ENCODE assay signal across 9 cellular contexts in the genomic region with DNA sequence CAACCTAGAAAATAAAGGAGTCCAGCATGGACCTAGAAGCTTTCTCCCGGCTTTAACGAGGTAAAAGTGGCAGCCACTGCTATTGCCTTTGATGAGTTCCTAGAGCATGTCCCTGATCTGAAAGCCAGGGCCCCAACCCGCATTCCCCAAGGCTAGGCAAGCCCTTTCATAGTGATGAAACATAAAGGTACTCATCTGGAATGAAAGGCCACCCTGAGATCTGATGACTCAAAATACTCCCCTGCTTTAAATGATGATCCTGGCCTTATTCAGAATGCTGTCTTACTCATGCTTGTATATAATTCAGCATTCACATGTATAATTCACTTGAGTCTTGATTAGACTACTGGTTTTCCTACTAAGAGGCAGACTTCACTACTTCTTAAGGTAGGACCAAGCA. TPM values are rescaled to one million over a fixed set of nuclear protein-coding genes. Genes with fewer than 3 reads are reported as not detected.
DNase-seq lines count a peak whose midpoint lies in the region; ATAC-seq, FAIRE-seq and TF ChIP-seq lines count a peak whose summit lies in the region.
"Had no signal": no experiment of that assay in that cellular context is flagged by ENCODE, and none has a peak within 500 bp of the region (broad histone marks: within the 10 kb centered on the region; RNA-seq: fewer than 3 reads in every experiment).

No MANE protein-coding gene starts in this region.

- H3K27ac ChIP-seq in osteoblast (ENCODE audit: low read depth, low read length) = peak overlapping the region; percentile 100

- H3K4me1 ChIP-seq in osteoblast (ENCODE audit: insufficient read depth, low read length) = peaks cover 66% of the 10 kb centered on the region

- peaks cover 22% of the 10 kb centered on the region for H3K79me2 ChIP-seq in osteoblast (ENCODE audit: insufficient read depth, low read length)

- no peaks in the 10 kb centered on the region for H3K9me3 ChIP-seq in osteoblast (ENCODE audit: low read depth, low read length)

- DNase-seq in AG08395 (ENCODE audit: low spot score) (peak; percentile 55), HTR-8/SVneo (ENCODE audit: insufficient read length, low spot score) (peak; percentile 82), astrocyte of the cerebellum (ENCODE audit: low read depth) (peak; percentile 54), osteoblast (ENCODE audit: insufficient read length, low spot score, missing footprints) (peak; percentile 88), left lobe of liver (ENCODE audit: low spot score) (no peak), NCI-H1694 (lab: John Stamatoyannopoulos, UW) (no peak), activated gamma-delta T cell (lab: John Stamatoyannopoulos, UW) (no peak)
- DNase-seq: GOT3 had no signal

- in situ Hi-C loops in astrocyte of the cerebellum (cut with HindIII; ENCODE audit: low sequenced_read_pairs) = no loop called here

- no peak for ATAC-seq in left lobe of liver
- no peak for ATAC-seq in GM21529 (IDR thresholded peaks at IDR 0.05; ENCODE audit: unreplicated experiment)

- peak overlapping the region; percentile 29 for H3K4me2 ChIP-seq in osteoblast (ENCODE audit: insufficient read depth, low read length)

- H2AFZ ChIP-seq in osteoblast (ENCODE audit: low read length) = no peak overlapping the region

- TF ChIP-seq CTCF in astrocyte of the cerebellum (IDR thresholded peaks at IDR 0.05; ENCODE audit: low read depth, low read length, missing control alignments) (no peak), osteoblast (IDR thresholded peaks at IDR 0.05; ENCODE audit: extremely low read depth, low read depth, low read length) (no peak)

- H4K20me1 ChIP-seq in osteoblast (ENCODE audit: insufficient read depth, low read length) = no peaks in the 10 kb centered on the region

- FAIRE-seq in HTR-8/SVneo (lab: Jason Lieb, UNC) = peak; percentile 95

- no peaks in the 10 kb centered on the region for H3K27me3 ChIP-seq in osteoblast (ENCODE audit: insufficient read depth, low read length)

- H3K4me3 ChIP-seq in astrocyte of the cerebellum (ENCODE audit: low read depth, low read length) (no peak overlapping the region), osteoblast (ENCODE audit: insufficient read depth, low read length) (no peak overlapping the region)

- peaks cover 62% of the 10 kb centered on the region for H3K36me3 ChIP-seq in osteoblast (ENCODE audit: insufficient read depth, low read length)

RNA-seq across cellular contexts. Expression of a gene that starts 21.3 kb away (rescaled TPM):
- total RNA-seq in osteoblast (12.1 and 12.7 TPM in 2 replicates), left lobe of liver (95.0 TPM)

RNA-seq across cellular contexts. Expression of a gene that starts 24.9 kb away (rescaled TPM):
- 167 and 191 TPM in 2 replicates for total RNA-seq in osteoblast
- total RNA-seq in left lobe of liver = 50.4 TPM

Comparison
In these comparisons a context has a peak if more than half of its experiments do, and no peak if none do; other contexts are left out.
1. DNase-seq: peak in AG08395 (single experiment), HTR-8/SVneo (single experiment), astrocyte of the cerebellum (single experiment) and osteoblast (single experiment); none in left lobe of liver (single experiment), NCI-H1694 (single experiment) and activated gamma-delta T cell (single experiment).